8 cellular contexts compared by ENCODE assay signal in the genomic region with DNA sequence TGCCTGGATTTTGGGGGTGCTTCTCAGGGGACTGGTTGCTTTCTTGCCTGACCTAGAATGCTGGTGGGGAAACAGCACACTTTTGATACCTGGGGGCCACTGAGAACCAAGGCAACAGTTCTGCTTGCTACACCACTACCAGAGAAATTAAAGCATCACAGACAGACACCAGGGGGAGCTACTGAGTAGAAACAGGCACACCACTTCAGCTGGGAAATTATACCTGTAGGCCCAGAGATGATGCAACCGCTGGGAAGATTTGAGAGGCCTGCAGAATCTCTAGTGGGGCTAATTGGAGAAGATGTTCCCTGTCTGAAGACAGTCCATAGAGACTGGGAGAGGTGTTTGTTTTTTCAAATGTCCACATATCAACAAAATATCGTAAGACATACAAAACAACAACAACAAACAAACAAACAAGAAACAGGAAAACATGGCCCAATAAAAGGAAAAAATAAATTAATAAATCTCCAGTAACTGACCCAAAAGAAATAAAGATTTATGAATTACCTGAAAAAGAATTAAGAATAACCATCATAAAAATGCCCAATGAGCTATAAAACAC.
DNase-seq lines count a peak whose midpoint lies in the region; ATAC-seq, FAIRE-seq and TF ChIP-seq lines count a peak whose summit lies in the region.

No MANE protein-coding gene starts in this region.

- H3K27me3 ChIP-seq in BE2C, result no peaks in the 10 kb centered on the region
- H3K27me3 ChIP-seq in OCI-LY1 (ENCODE audit: insufficient read depth, low read length), result no peaks in the 10 kb centered on the region
- no peaks in the 10 kb centered on the region for H3K27me3 ChIP-seq in K562 (ENCODE audit: control insufficient read depth in 2 of 2, insufficient read depth in 2 of 2, low read length in 2 of 2)
- H3K27me3 ChIP-seq in keratinocyte (ENCODE audit: control insufficient read depth, extremely low read depth, insufficient read depth, low read length), result no peaks in the 10 kb centered on the region

- TF ChIP-seq RAD21 in Ishikawa (IDR thresholded peaks at IDR 0.05; ENCODE audit: low read depth), result peak; percentile 53
- peak in 1 of 2 experiments; percentile 45; a peak in 2 of 4 replicates for TF ChIP-seq RAD21 in K562 (CRISPR knock-in tag; conservative IDR thresholded peaks at IDR 0.05 in 1 of 2, IDR thresholded peaks at IDR 0.05 in 1 of 2)

- H3K9me1 ChIP-seq in K562 (ENCODE audit: control insufficient read depth, insufficient read depth, low read length), result no peaks in the 10 kb centered on the region
- H3K9me1 ChIP-seq in keratinocyte (ENCODE audit: control insufficient read depth, extremely low read depth, insufficient read depth, low read length), result no peaks in the 10 kb centered on the region

- ATAC-seq in GM18505 (IDR thresholded peaks at IDR 0.05; ENCODE audit: unreplicated experiment), result peak; percentile 74
- peak; percentile 90 for ATAC-seq in K562
- no peak for ATAC-seq in HG03469 (IDR thresholded peaks at IDR 0.05; ENCODE audit: unreplicated experiment)

- no peaks in the 10 kb centered on the region for H3K9me2 ChIP-seq in OCI-LY1 (ENCODE audit: low read depth, low read length)

- FAIRE-seq in K562 (lab: Jason Lieb, UNC) (peak; percentile 59), keratinocyte (lab: Jason Lieb, UNC) (peak; percentile 88)

- BruUV-seq in K562 (replicated peaks; lab: Mats Ljungman, UMichigan), result no TSS peak

- H3K4me2 ChIP-seq in OCI-LY1 (ENCODE audit: low read length) (no peak overlapping the region), K562 (ENCODE audit: insufficient read depth, low read length) (no peak overlapping the region), keratinocyte (ENCODE audit: control insufficient read depth, extremely low read depth, insufficient read depth, low read depth, low read length) (no peak overlapping the region)

- dilution Hi-C loops in keratinocyte (cut with MboI; ENCODE audit: extremely low pct_ligation_motif_present, low sequenced_read_pairs), result no loop called here

- in situ Hi-C loops in K562 (cut with MboI), result no loop called here

- H2AFZ ChIP-seq in OCI-LY1 (ENCODE audit: low read length), result no peak overlapping the region
- no peak overlapping the region for H2AFZ ChIP-seq in K562 (ENCODE audit: low read depth, low read length)
- H2AFZ ChIP-seq in keratinocyte (ENCODE audit: control insufficient read depth, low read length), result no peak overlapping the region

- WGBS in K562 (ENCODE audit: insufficient coverage, low coverage, missing lambda C conversion rate), result 11% methylated on average over 2 of the region's 2 CpGs

- intact Hi-C loops in K562 (cut with micrococcal nuclease), result loop anchor here (2.0 kb wide), 1 partner anchor 34 kb away; no protein-coding TSS in a partner anchor

- H3F3A ChIP-seq in OCI-LY1 (ENCODE audit: insufficient read depth, low read length), result no peaks in the 10 kb centered on the region

- TF ChIP-seq CTCF in BE2C (IDR thresholded peaks at IDR 0.05; ENCODE audit: low read depth, low read length) (peak; percentile 82), OCI-LY1 (IDR thresholded peaks at IDR 0.05; ENCODE audit: low read length) (peak; percentile 70), K562 (IDR thresholded peaks at IDR 0.05 in 2 of 3, conservative IDR thresholded peaks at IDR 0.05 in 1 of 3; ENCODE audit: insufficient read depth in 2 of 3, low read depth in 1 of 3, low read length in 3 of 3) (peak; percentile 49 to 61 (median 59)), keratinocyte (optimal IDR thresholded peaks at IDR 0.05 in 1 of 3, IDR thresholded peaks at IDR 0.05 in 1 of 3, conservative IDR thresholded peaks at IDR 0.05 in 1 of 3; ENCODE audit: extremely low read depth in 1 of 3, insufficient read depth in 2 of 3, low read length in 3 of 3) (peak; percentile 73 to 80 (median 76))

- H3K4me1 ChIP-seq in BE2C, result no peaks in the 10 kb centered on the region; the same call in 1 of the 2 replicates
- H3K4me1 ChIP-seq in OCI-LY1 (ENCODE audit: insufficient read depth, low read length, severe bottlenecking), result no peaks in the 10 kb centered on the region
- no peaks in the 10 kb centered on the region for H3K4me1 ChIP-seq in K562 (replicated peaks in 1 of 2; ENCODE audit: control insufficient read depth in 2 of 2, insufficient read depth in 2 of 2, low read length in 2 of 2)
- H3K4me1 ChIP-seq in keratinocyte (ENCODE audit: control insufficient read depth, extremely low read depth, insufficient read depth, low read length), result no peaks in the 10 kb centered on the region

- TF ChIP-seq EP300 in Ishikawa (IDR thresholded peaks at IDR 0.05; ENCODE audit: borderline replicate concordance), result no peak
- TF ChIP-seq EP300 in K562 (IDR thresholded peaks at IDR 0.05; ENCODE audit: low read length), result peak; percentile 42; the same call in 1 of the 2 replicates

- POLR2A ChIA-PET in K562 (lab: Yijun Ruan, JAX), result interaction anchor here (0.6 kb wide), 2 partner anchors 121 to 889 kb away, joined by 3 read pairs; no protein-coding TSS in a partner anchor

- H3K9ac ChIP-seq in OCI-LY1 (ENCODE audit: low read length), result no peak overlapping the region
- no peak overlapping the region for H3K9ac ChIP-seq in K562 (ENCODE audit: insufficient read depth in 1 of 2, low read depth in 2 of 2, low read length in 2 of 2)
- H3K9ac ChIP-seq in keratinocyte (ENCODE audit: control insufficient read depth, extremely low read depth, insufficient read depth, low read length), result no peak overlapping the region

- H3K36me3 ChIP-seq in BE2C, result no peaks in the 10 kb centered on the region
- H3K36me3 ChIP-seq in OCI-LY1 (ENCODE audit: insufficient read depth, low read length), result no peaks in the 10 kb centered on the region
- no peaks in the 10 kb centered on the region for H3K36me3 ChIP-seq in K562 (ENCODE audit: control insufficient read depth, insufficient read depth, low read length)
- no peaks in the 10 kb centered on the region for H3K36me3 ChIP-seq in keratinocyte (ENCODE audit: control insufficient read depth in 2 of 2, extremely low read depth in 1 of 2, insufficient read depth in 2 of 2, low read length in 2 of 2)

- H3K27ac ChIP-seq in OCI-LY1 (ENCODE audit: low read depth, low read length, poor library complexity, severe bottlenecking) (no peak overlapping the region), K562 (ENCODE audit: extremely low read depth, low read depth, low read length) (no peak overlapping the region), keratinocyte (ENCODE audit: control insufficient read depth, insufficient read depth, low read length) (no peak overlapping the region)

- H4K20me1 ChIP-seq in OCI-LY1 (ENCODE audit: insufficient read depth, low read length), result no peaks in the 10 kb centered on the region
- no peaks in the 10 kb centered on the region for H4K20me1 ChIP-seq in K562 (replicated peaks; ENCODE audit: control insufficient read depth, insufficient read depth, low read length)
- no peaks in the 10 kb centered on the region for H4K20me1 ChIP-seq in keratinocyte (ENCODE audit: control insufficient read depth, extremely low read depth, insufficient read depth, low read length)

- CTCF ChIA-PET in K562 (lab: Yijun Ruan, JAX; ENCODE audit: low intra/inter-chr PET ratio), result no interaction called here

- H3K79me2 ChIP-seq in OCI-LY1 (ENCODE audit: insufficient read depth, low read length) (no peaks in the 10 kb centered on the region), K562 (ENCODE audit: control insufficient read depth, insufficient read depth, low read length) (no peaks in the 10 kb centered on the region), keratinocyte (ENCODE audit: control insufficient read depth, insufficient read depth, low read length) (no peaks in the 10 kb centered on the region)

- TF ChIP-seq POLR2A in GM18505 (IDR thresholded peaks at IDR 0.05; ENCODE audit: borderline replicate concordance, extremely low read depth, insufficient read depth, insufficient read length) (no peak), K562 (conservative IDR thresholded peaks at IDR 0.05) (no peak)

- H3K9me3 ChIP-seq in BE2C (no peaks in the 10 kb centered on the region), OCI-LY1 (ENCODE audit: low read length) (no peaks in the 10 kb centered on the region), K562 (replicated peaks; ENCODE audit: control insufficient read depth, insufficient read depth, low read depth, low read length) (no peaks in the 10 kb centered on the region), keratinocyte (ENCODE audit: control insufficient read depth, low read depth, low read length) (no peaks in the 10 kb centered on the region)

- H3K4me3 ChIP-seq in BE2C (ENCODE audit: low read depth, low read length), result no peak overlapping the region
- H3K4me3 ChIP-seq in OCI-LY1 (ENCODE audit: low read depth, low read length, poor library complexity, severe bottlenecking), result no peak overlapping the region
- no peak overlapping the region for H3K4me3 ChIP-seq in K562
- no peak overlapping the region for H3K4me3 ChIP-seq in keratinocyte (ENCODE audit: control insufficient read depth in 2 of 3, extremely low read depth in 1 of 3, insufficient read depth in 2 of 3, low read depth in 1 of 3, low read length in 3 of 3)

- DNase-seq in BE2C (peak; percentile 70), K562 (ENCODE audit: extremely low read depth in 1 of 4, low spot score in 3 of 4) (peak; percentile 46 to 60 (median 56)), keratinocyte (ENCODE audit: low read depth, low spot score) (peak; percentile 21)
- DNase-seq in stimulated activated CD8-positive, alpha-beta memory T cell treated with anti-CD3 and anti-CD28 coated beads, Interleukin-2, amount 100 ng/mL, for 48 hours (ENCODE audit: low read depth in 2 of 2), result peak; percentile 18 to 19

TF ChIP-seq in K562, 482 proteins besides CTCF, POLR2A, EP300 and RAD21 (continues in another document):
- TF ChIP-seq EP400 (IDR thresholded peaks at IDR 0.05), result 0 out of 2 replicates have a peak, but pooled peaks have one; percentile 24
- TF ChIP-seq, protein P1, sequence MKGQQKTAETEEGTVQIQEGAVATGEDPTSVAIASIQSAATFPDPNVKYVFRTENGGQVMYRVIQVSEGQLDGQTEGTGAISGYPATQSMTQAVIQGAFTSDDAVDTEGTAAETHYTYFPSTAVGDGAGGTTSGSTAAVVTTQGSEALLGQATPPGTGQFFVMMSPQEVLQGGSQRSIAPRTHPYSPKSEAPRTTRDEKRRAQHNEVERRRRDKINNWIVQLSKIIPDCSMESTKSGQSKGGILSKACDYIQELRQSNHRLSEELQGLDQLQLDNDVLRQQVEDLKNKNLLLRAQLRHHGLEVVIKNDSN (CRISPR knock-in tag; IDR thresholded peaks at IDR 0.05), result no peak
- TF ChIP-seq ZNF77 (CRISPR knock-in tag; IDR thresholded peaks at IDR 0.05), result no peak
- no peak for TF ChIP-seq NR1H2 (CRISPR knock-in tag; IDR thresholded peaks at IDR 0.05)
- no peak for TF ChIP-seq NFXL1 (CRISPR knock-in tag; IDR thresholded peaks at IDR 0.05)
- TF ChIP-seq LCOR (CRISPR knock-in tag; IDR thresholded peaks at IDR 0.05), result no peak
- no peak for TF ChIP-seq ZNF232 (CRISPR knock-in tag; IDR thresholded peaks at IDR 0.05)
- no peak for TF ChIP-seq FUS (optimal IDR thresholded peaks at IDR 0.05; ENCODE audit: low read depth, low read length)

Comparison
In these comparisons a context has a peak if more than half of its experiments do, and no peak if none do; other contexts are left out.
1. DNase-seq: peak in every context shown above with its lines; median percentile 70 in BE2C; 56 in K562; 21 in keratinocyte; 18 in stimulated activated CD8-positive, alpha-beta memory T cell treated with anti-CD3 and anti-CD28 coated beads, Interleukin-2, amount 100 ng/mL, for 48 hours.